In the genomic region with DNA sequence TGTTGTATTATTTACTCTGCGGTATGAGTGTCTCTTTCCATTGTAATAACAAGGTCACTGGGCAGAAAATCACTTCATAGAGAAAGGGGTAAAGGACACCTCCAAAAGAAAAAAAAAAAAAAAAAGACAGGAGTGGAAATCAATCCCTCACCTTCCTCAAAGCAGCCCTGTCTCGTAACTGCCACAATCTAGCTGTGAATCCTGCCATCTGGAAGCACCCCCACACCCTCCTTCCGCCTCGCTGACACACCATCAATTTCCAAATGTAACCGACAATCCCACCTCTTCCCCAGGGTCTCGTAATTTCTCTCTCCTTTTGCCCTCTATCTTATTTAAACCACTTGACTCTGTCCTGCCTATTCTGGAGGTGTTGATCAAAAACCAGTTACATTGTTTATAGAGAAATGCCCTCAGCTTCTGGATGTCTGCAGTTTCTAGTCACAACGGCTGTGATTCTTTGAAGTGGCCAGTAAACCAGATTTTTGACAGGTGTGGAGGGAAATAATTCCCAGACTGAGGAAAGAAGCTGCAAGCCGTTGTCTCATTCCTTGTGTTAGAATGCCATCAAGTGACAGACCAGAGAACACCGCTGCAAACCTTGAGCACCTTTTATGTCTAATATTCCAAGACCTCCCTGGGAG, we compare ENCODE assay signal across 1 cellular context.
TF ChIP-seq lines count a peak whose summit lies in the region.

No MANE protein-coding gene starts in this region.

TF ChIP-seq in GM12878, 131 proteins besides CTCF, POLR2A, EP300 and RAD21:
- TF ChIP-seq SMC3 (IDR thresholded peaks at IDR 0.05; ENCODE audit: borderline replicate concordance, low read length) = peak; percentile 39; the same call in 1 of the 2 replicates
- no peak for TF ChIP-seq YY1 (IDR thresholded peaks at IDR 0.05; ENCODE audit: low read depth, low read length)
- TF ChIP-seq SP1 (IDR thresholded peaks at IDR 0.05; ENCODE audit: low read depth, low read length) = no peak
- TF ChIP-seq, protein P1, sequence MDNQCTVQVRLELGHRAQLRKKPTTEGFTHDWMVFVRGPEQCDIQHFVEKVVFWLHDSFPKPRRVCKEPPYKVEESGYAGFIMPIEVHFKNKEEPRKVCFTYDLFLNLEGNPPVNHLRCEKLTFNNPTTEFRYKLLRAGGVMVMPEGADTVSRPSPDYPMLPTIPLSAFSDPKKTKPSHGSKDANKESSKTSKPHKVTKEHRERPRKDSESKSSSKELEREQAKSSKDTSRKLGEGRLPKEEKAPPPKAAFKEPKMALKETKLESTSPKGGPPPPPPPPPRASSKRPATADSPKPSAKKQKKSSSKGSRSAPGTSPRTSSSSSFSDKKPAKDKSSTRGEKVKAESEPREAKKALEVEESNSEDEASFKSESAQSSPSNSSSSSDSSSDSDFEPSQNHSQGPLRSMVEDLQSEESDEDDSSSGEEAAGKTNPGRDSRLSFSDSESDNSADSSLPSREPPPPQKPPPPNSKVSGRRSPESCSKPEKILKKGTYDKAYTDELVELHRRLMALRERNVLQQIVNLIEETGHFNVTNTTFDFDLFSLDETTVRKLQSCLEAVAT (IDR thresholded peaks at IDR 0.05) = no peak
- TF ChIP-seq SREBF2 (IDR thresholded peaks at IDR 0.05; ENCODE audit: low read length) = no peak
- TF ChIP-seq MEF2B (IDR thresholded peaks at IDR 0.05; ENCODE audit: partially characterized antibody, poor library complexity, severe bottlenecking) = no peak
- TF ChIP-seq ZBED1 (IDR thresholded peaks at IDR 0.05; ENCODE audit: borderline replicate concordance) = no peak
